25 cellular contexts compared by ENCODE assay signal in genomic region chr10:43862756-43863155, GRCh38.
DNase-seq lines count a peak whose midpoint lies in the region; ATAC-seq, FAIRE-seq and TF ChIP-seq lines count a peak whose summit lies in the region.
"Had no signal": no experiment of that assay in that cellular context is flagged by ENCODE, and none has a peak within 500 bp of the region (broad histone marks: within the 10 kb centered on the region; RNA-seq: fewer than 3 reads in every experiment).

No MANE protein-coding gene starts in this region.

- no peaks in the 10 kb centered on the region for H4K20me1 ChIP-seq in endothelial cell of umbilical vein (replicated peaks; ENCODE audit: control insufficient read depth, extremely low read depth, insufficient read depth, low read length)
- H4K20me1 ChIP-seq in osteoblast (ENCODE audit: insufficient read depth, low read length), result no peaks in the 10 kb centered on the region
- H4K20me1 ChIP-seq in GM23338 (replicated peaks; ENCODE audit: insufficient read depth), result no peaks in the 10 kb centered on the region

- H3K79me2 ChIP-seq in endothelial cell of umbilical vein (ENCODE audit: control insufficient read depth, insufficient read depth, low read length), result no peaks in the 10 kb centered on the region
- H3K79me2 ChIP-seq in osteoblast (ENCODE audit: insufficient read depth, low read length), result no peaks in the 10 kb centered on the region
- no peaks in the 10 kb centered on the region for H3K79me2 ChIP-seq in GM23338 (replicated peaks; ENCODE audit: insufficient read depth)

- H3K27me3 ChIP-seq in heart right ventricle (no peaks in the 10 kb centered on the region), endothelial cell of umbilical vein (ENCODE audit: control insufficient read depth in 2 of 2, insufficient read depth in 2 of 2, low read length in 2 of 2) (no peaks in the 10 kb centered on the region), osteoblast (ENCODE audit: insufficient read depth, low read length) (no peaks in the 10 kb centered on the region), GM23338 (ENCODE audit: insufficient read depth) (no peaks in the 10 kb centered on the region)
- H3K27me3 ChIP-seq: cardiac muscle cell, neural progenitor cell had no signal

- H3K4me3 ChIP-seq in heart right ventricle (no peak overlapping the region), endothelial cell of umbilical vein (replicated peaks in 1 of 3; ENCODE audit: insufficient read depth in 1 of 3, low read depth in 1 of 3, low read length in 3 of 3) (no peak overlapping the region), osteoblast (ENCODE audit: insufficient read depth, low read length) (no peak overlapping the region), GM23338 (no peak overlapping the region)
- H3K4me3 ChIP-seq: cardiac muscle cell, neural progenitor cell had no signal

- H3K9me3 ChIP-seq in heart right ventricle (no peaks in the 10 kb centered on the region), endothelial cell of umbilical vein (replicated peaks; ENCODE audit: control insufficient read depth, insufficient read depth, low read length) (no peaks in the 10 kb centered on the region), osteoblast (ENCODE audit: low read depth, low read length) (no peaks in the 10 kb centered on the region)

- no peaks in the 10 kb centered on the region for H3K9me1 ChIP-seq in endothelial cell of umbilical vein (replicated peaks; ENCODE audit: control insufficient read depth, extremely low read depth, insufficient read depth, low read length)

- 0 out of 3 replicates have a peak, but pooled peaks cover 2% of the 10 kb centered on the region for H3K4me1 Mint-ChIP-seq in GM23338
- H3K4me1 Mint-ChIP-seq: CD14-positive monocyte; IgD-negative memory B cell; immature natural killer cell; neural progenitor cell; stimulated activated naive CD8-positive, alpha-beta T cell treated with anti-CD3 and anti-CD28 coated beads, Interleukin-15, amount 100 ng/mL, for 72 hours had no signal

- H3K9me3 Mint-ChIP-seq in GM23338, result no peaks in the 10 kb centered on the region; the same call in 2 of the 3 replicates
- H3K9me3 Mint-ChIP-seq: CD14-positive monocyte; neural progenitor cell; stimulated activated naive CD8-positive, alpha-beta T cell treated with anti-CD3 and anti-CD28 coated beads, Interleukin-15, amount 100 ng/mL, for 72 hours had no signal

- intact Hi-C loops in heart right ventricle (cut with DNase I), result loop anchor here in 1 of 10 donors (5.0 kb wide), 2 partner anchors 45 to 170 kb away; no protein-coding TSS in a partner anchor
- intact Hi-C loops in Right ventricle myocardium superior (cut with DNase I), result no loop called here
- intact Hi-C loops in endothelial cell of umbilical vein (cut with micrococcal nuclease), result loop anchor here (1.0 to 2.0 kb wide), 5 partner anchors 15 to 169 kb away; no protein-coding TSS in a partner anchor

- BruUV-seq in endothelial cell of umbilical vein (replicated peaks; lab: Mats Ljungman, UMichigan), result TSS peak; percentile 10

- no peak overlapping the region for H3K27ac Mint-ChIP-seq in GM23338
- H3K27ac Mint-ChIP-seq: CD14-positive monocyte; IgD-negative memory B cell; immature natural killer cell; neural progenitor cell; stimulated activated naive CD8-positive, alpha-beta T cell treated with anti-CD3 and anti-CD28 coated beads, Interleukin-15, amount 100 ng/mL, for 72 hours had no signal

- no peak overlapping the region for H2AFZ ChIP-seq in endothelial cell of umbilical vein (ENCODE audit: low read depth, low read length)
- H2AFZ ChIP-seq in osteoblast (ENCODE audit: low read length), result no peak overlapping the region
- H2AFZ ChIP-seq in GM23338, result no peak overlapping the region
- H2AFZ ChIP-seq: neural progenitor cell had no signal

- H3K4me2 ChIP-seq in endothelial cell of umbilical vein (ENCODE audit: insufficient read depth, low read length) (no peak overlapping the region), osteoblast (ENCODE audit: insufficient read depth, low read length) (peak overlapping the region; percentile 13), GM23338 (no peak overlapping the region)
- H3K4me2 ChIP-seq: neural progenitor cell had no signal

- ATAC-seq in heart right ventricle (no peak), Right ventricle myocardium superior (ENCODE audit: poor library complexity) (no peak), GM18511 (IDR thresholded peaks at IDR 0.05; ENCODE audit: unreplicated experiment) (no peak), GM23338 (no peak)
- ATAC-seq: Panc1; stimulated activated naive CD8-positive, alpha-beta T cell treated with anti-CD3 and anti-CD28 coated beads, Interleukin-15, amount 100 ng/mL, for 72 hours had no signal

- CTCF ChIA-PET in endothelial cell of umbilical vein (lab: Charles Lee), result interaction anchor here (1.3 to 1.6 kb wide), 2 partner anchors 11 to 16 kb away, joined by 3 to 6 read pairs; no protein-coding TSS in a partner anchor

- H3K9me2 ChIP-seq in GM23338 (ENCODE audit: insufficient read depth), result peaks cover 6% of the 10 kb centered on the region; the same call in 1 of the 2 replicates

- FAIRE-seq in endothelial cell of umbilical vein (lab: Jason Lieb, UNC) (no peak), urothelium cell line (lab: Jason Lieb, UNC) (peak; percentile 92)

- no peak for TF ChIP-seq POLR2A in endothelial cell of umbilical vein (IDR thresholded peaks at IDR 0.05; ENCODE audit: low read depth, low read length)

- peaks cover 8 to 84% (median 33%) of the 10 kb centered on the region in 9 donors for H3K4me1 ChIP-seq in heart right ventricle
- peaks cover 59% of the 10 kb centered on the region for H3K4me1 ChIP-seq in endothelial cell of umbilical vein (ENCODE audit: control insufficient read depth, extremely low read depth, insufficient read depth, low read length)
- H3K4me1 ChIP-seq in osteoblast (ENCODE audit: insufficient read depth, low read length), result peaks cover 40% of the 10 kb centered on the region
- no peaks in the 10 kb centered on the region for H3K4me1 ChIP-seq in GM23338 (ENCODE audit: insufficient read depth)
- H3K4me1 ChIP-seq: neural progenitor cell had no signal

- H3K4me3 Mint-ChIP-seq in GM23338, result no peak overlapping the region
- H3K4me3 Mint-ChIP-seq: CD14-positive monocyte; IgD-negative memory B cell; immature natural killer cell; neural progenitor cell; stimulated activated naive CD8-positive, alpha-beta T cell treated with anti-CD3 and anti-CD28 coated beads, Interleukin-15, amount 100 ng/mL, for 72 hours had no signal

- POLR2A ChIA-PET in endothelial cell of umbilical vein (lab: Charles Lee), result no interaction called here

- H3K36me3 Mint-ChIP-seq in GM23338 (ENCODE audit: low read depth), result no peaks in the 10 kb centered on the region; the same call in 2 of the 3 replicates
- H3K36me3 Mint-ChIP-seq: CD14-positive monocyte, immature natural killer cell, neural progenitor cell had no signal

- H3K27ac ChIP-seq in heart right ventricle (peak overlapping the region in 9 of 10 donors; percentile 77 to 96 (median 84)), endothelial cell of umbilical vein (ENCODE audit: insufficient read depth, low read depth, low read length) (peak overlapping the region; percentile 93), osteoblast (ENCODE audit: low read depth, low read length) (peak overlapping the region; percentile 93), GM23338 (ENCODE audit: low read depth) (no peak overlapping the region)
- H3K27ac ChIP-seq: cardiac muscle cell, HL-60, neural progenitor cell, WERI-Rb-1 had no signal

- dilution Hi-C loops in endothelial cell of umbilical vein (cut with MboI; ENCODE audit: extremely low pct_ligation_motif_present, low sequenced_read_pairs), result no loop called here

- 94 to 95% methylated on average over 5 of the region's 5 CpGs for WGBS in heart right ventricle, 2 donors

- no peaks in the 10 kb centered on the region for H3F3A ChIP-seq in GM23338 (replicated peaks; ENCODE audit: low read depth)

- DNase-seq in heart right ventricle, result no peak
- no peak for DNase-seq in Right ventricle myocardium superior
- DNase-seq in endothelial cell of umbilical vein (ENCODE audit: low read depth, low spot score), result peak; percentile 11
- no peak for DNase-seq in osteoblast (ENCODE audit: insufficient read length, low spot score, missing footprints)
- DNase-seq in urothelium cell line (ENCODE audit: low spot score), result no peak
- DNase-seq in GM23338 (ENCODE audit: low spot score), result no peak
- DNase-seq in RPMI8226, result no peak
- DNase-seq: ACHN; activated CD4-positive, alpha-beta T cell treated with anti-CD3 and anti-CD28 coated beads, Interleukin-2, amount 50 U/mL, for 4 hours; activated gamma-delta T cell treated with Interleukin-2 at 50 U/mL for 16 hours; activated T-cell treated with anti-CD3 and anti-CD28 coated beads for 4 hours; H7; immature natural killer cell; NCI-H1417; stimulated activated CD4-positive, alpha-beta T cell treated with anti-CD3 and anti-CD28 coated beads, Interleukin-12 subunit alpha, Interleukin-12 subunit beta, amount 100 ng/mL, for 4 hours; stimulated activated naive CD8-positive, alpha-beta T cell treated with anti-CD3 and anti-CD28 coated beads, Interleukin-15, amount 100 ng/mL, for 72 hours; T-helper 2 cell; WERI-Rb-1 had no signal

- TF ChIP-seq CTCF in heart right ventricle (IDR thresholded peaks at IDR 0.05), result no peak
- no peak for TF ChIP-seq CTCF in endothelial cell of umbilical vein (IDR thresholded peaks at IDR 0.05; ENCODE audit: extremely low read depth in 1 of 2, insufficient read depth in 1 of 2, low read depth in 1 of 2, low read length in 2 of 2)
- TF ChIP-seq CTCF in osteoblast (IDR thresholded peaks at IDR 0.05; ENCODE audit: extremely low read depth, low read depth, low read length), result no peak
- TF ChIP-seq CTCF in GM23338 (conservative IDR thresholded peaks at IDR 0.05; ENCODE audit: low read depth in 2 of 2), result no peak

- no peak overlapping the region for H3K9ac ChIP-seq in endothelial cell of umbilical vein (replicated peaks; ENCODE audit: extremely low read depth, insufficient read depth, low read length)
- H3K9ac ChIP-seq: neural progenitor cell had no signal

- no peaks in the 10 kb centered on the region for H3K27me3 Mint-ChIP-seq in GM23338 (ENCODE audit: insufficient read depth, low read depth, poor library complexity)
- H3K27me3 Mint-ChIP-seq: IgD-negative memory B cell; stimulated activated naive CD8-positive, alpha-beta T cell treated with anti-CD3 and anti-CD28 coated beads, Interleukin-15, amount 100 ng/mL, for 72 hours had no signal

- H3K36me3 ChIP-seq in heart right ventricle, result no peaks in the 10 kb centered on the region
- no peaks in the 10 kb centered on the region for H3K36me3 ChIP-seq in endothelial cell of umbilical vein (ENCODE audit: control insufficient read depth in 2 of 2, extremely low read depth in 1 of 2, insufficient read depth in 2 of 2, low read length in 2 of 2)
- no peaks in the 10 kb centered on the region for H3K36me3 ChIP-seq in osteoblast (ENCODE audit: insufficient read depth, low read length)
- H3K36me3 ChIP-seq in GM23338 (ENCODE audit: insufficient read depth), result no peaks in the 10 kb centered on the region
- H3K36me3 ChIP-seq: cardiac muscle cell, neural progenitor cell, WERI-Rb-1 had no signal

TF ChIP-seq in endothelial cell of umbilical vein, 7 proteins besides CTCF, POLR2A, EP300 and RAD21 (continues in another document):
- TF ChIP-seq POLR2AphosphoS5 (IDR thresholded peaks at IDR 0.05; ENCODE audit: insufficient read depth, low read depth, low read length), result no peak

TF ChIP-seq in GM23338, 12 proteins besides CTCF, POLR2A, EP300 and RAD21 (continues in another document):
- no peak for TF ChIP-seq POLR2AphosphoS5 (IDR thresholded peaks at IDR 0.05; ENCODE audit: low read depth)
- no peak for TF ChIP-seq JUNB (IDR thresholded peaks at IDR 0.05; ENCODE audit: unreplicated experiment)
